ENCODE assay signal across 27 cellular contexts in genomic region chrY:15976771-15977170, GRCh38.
"Had no signal": no experiment of that assay in that cellular context is flagged by ENCODE, and none has a peak within 500 bp of the region (broad histone marks: within the 10 kb centered on the region; RNA-seq: fewer than 3 reads in every experiment).

No MANE protein-coding gene starts in this region.

- H3K27ac ChIP-seq: colonic mucosa, coronary artery, dorsolateral prefrontal cortex, esophagus muscularis mucosa, gastrocnemius medialis, gastroesophageal sphincter, heart left ventricle, heart right ventricle, hepatocyte had no signal

- H2AFZ ChIP-seq: hepatocyte had no signal

- H3K27me3 ChIP-seq: colonic mucosa, dorsolateral prefrontal cortex, esophagus muscularis mucosa, esophagus squamous epithelium, gastrocnemius medialis, gastroesophageal sphincter, heart left ventricle, heart right ventricle, hepatocyte had no signal

- H3K4me1 ChIP-seq: colonic mucosa, esophagus muscularis mucosa, gastrocnemius medialis, gastroesophageal sphincter, heart left ventricle, heart right ventricle had no signal

- H3K36me3 ChIP-seq: colonic mucosa, esophagus muscularis mucosa, esophagus squamous epithelium, gastrocnemius medialis, gastroesophageal sphincter, heart left ventricle, heart right ventricle had no signal

- H3K4me2 ChIP-seq: hepatocyte had no signal

- H3K4me3 ChIP-seq: colonic mucosa, coronary artery, dorsolateral prefrontal cortex, esophagus muscularis mucosa, esophagus squamous epithelium, gastrocnemius medialis, gastroesophageal sphincter, heart left ventricle, heart right ventricle, hepatocyte had no signal

- ATAC-seq: effector memory CD8-positive, alpha-beta T cell; esophagus mucosa; gastrocnemius medialis; gastroesophageal sphincter; heart left ventricle; heart right ventricle had no signal

- H3K79me2 ChIP-seq: hepatocyte had no signal

- FAIRE-seq: colon, endometrium, endothelial cell of umbilical vein, frontal cortex had no signal

- DNase-seq: colonic mucosa; cortex of kidney; dermis blood vessel endothelial cell; dorsolateral prefrontal cortex; effector CD4-positive, alpha-beta T cell; effector CD8-positive, alpha-beta T cell; effector memory CD4-positive, alpha-beta T cell; effector memory CD8-positive, alpha-beta T cell; endodermal cell; erythroblast; esophagus squamous epithelium; foreskin fibroblast; foreskin melanocyte; gastrocnemius medialis; glutamatergic neuron; head of caudate nucleus; heart left ventricle; heart right ventricle had no signal

- H3K9me3 ChIP-seq: colonic mucosa, esophagus muscularis mucosa, esophagus squamous epithelium, gastrocnemius medialis, gastroesophageal sphincter, heart left ventricle, heart right ventricle had no signal
